Comparison of ENCODE assay signal across 1 cellular context in genomic region chr11:114296979-114297372, GRCh38.
TF ChIP-seq lines count a peak whose summit lies in the region.

No MANE protein-coding gene starts in this region.

TF ChIP-seq in liver, 16 proteins besides CTCF, POLR2A, EP300 and RAD21 (continued from another document):
- TF ChIP-seq ZBTB33 (IDR thresholded peaks at IDR 0.05) = no peak
- no peak for TF ChIP-seq EGR1 (IDR thresholded peaks at IDR 0.05; ENCODE audit: low read depth in 2 of 2)
- no peak for TF ChIP-seq GABPA (IDR thresholded peaks at IDR 0.05 in 1 of 2, conservative IDR thresholded peaks at IDR 0.05 in 1 of 2)
- no peak for TF ChIP-seq TAF1 (conservative IDR thresholded peaks at IDR 0.05)
- no peak for TF ChIP-seq ATF3 (IDR thresholded peaks at IDR 0.05)
- TF ChIP-seq YY1 (IDR thresholded peaks at IDR 0.05) = no peak
- TF ChIP-seq NR2F2 (IDR thresholded peaks at IDR 0.05) = no peak
- no peak for TF ChIP-seq JUND (IDR thresholded peaks at IDR 0.05)
- no peak for TF ChIP-seq HNF4A (conservative IDR thresholded peaks at IDR 0.05)
- no peak for TF ChIP-seq REST (IDR thresholded peaks at IDR 0.05)
- TF ChIP-seq SP1 (IDR thresholded peaks at IDR 0.05) = no peak
